ENCODE assay signal across 8 cellular contexts in genomic region chr10:79195091-79195923, GRCh38.
DNase-seq lines count a peak whose midpoint lies in the region; ATAC-seq, FAIRE-seq and TF ChIP-seq lines count a peak whose summit lies in the region.

No MANE protein-coding gene starts in this region.

- ATAC-seq in A549 (peak; percentile 77 to 87), HG03103 (IDR thresholded peaks at IDR 0.05; ENCODE audit: low read depth, unreplicated experiment) (peak; percentile 64), left lung (peak; percentile 95)

- peak; percentile 94 to 99 for TF ChIP-seq RAD21 in A549 (conservative IDR thresholded peaks at IDR 0.05 in 1 of 2, IDR thresholded peaks at IDR 0.05 in 1 of 2)

- peaks cover 50% of the 10 kb centered on the region for H3K4me1 ChIP-seq in A549
- peaks cover 12 to 36% of the 10 kb centered on the region in 2 donors for H3K4me1 ChIP-seq in left lung

- no peaks in the 10 kb centered on the region for H3K27me3 ChIP-seq in left lung

- H3K36me3 ChIP-seq in left lung: no peaks in the 10 kb centered on the region

- CTCF ChIA-PET in A549 (lab: Yijun Ruan, JAX): interaction anchor here (0.6 to 14.8 kb wide), 84 partner anchors 8 to 1166 kb away, joined by 3 to 373 read pairs (median 4); partner anchors contain the start of genes POLR3A and ZMIZ1

- H3K4me2 ChIP-seq in A549: peak overlapping the region; percentile 65

- H3K9me3 ChIP-seq in A549 (no peaks in the 10 kb centered on the region), left lung (no peaks in the 10 kb centered on the region)

- POLR2A ChIA-PET in A549 (lab: Yijun Ruan, JAX): interaction anchor here (0.6 to 2.1 kb wide), 6 partner anchors 11 to 1149 kb away, joined by 3 to 10 read pairs (median 4); no protein-coding TSS in a partner anchor

- peak; percentile 93 for TF ChIP-seq CTCF in A549 (IDR thresholded peaks at IDR 0.05)
- peak; percentile 95 for TF ChIP-seq CTCF in coronary artery (IDR thresholded peaks at IDR 0.05)
- TF ChIP-seq CTCF in left lung (IDR thresholded peaks at IDR 0.05): peak; percentile 96 to 97

- no peak for TF ChIP-seq POLR2A in A549 (IDR thresholded peaks at IDR 0.05; ENCODE audit: low read length)

- intact Hi-C loops in left lung (cut with DNase I): loop anchor here in 1 of 2 donors (10.0 kb wide), 2 partner anchors 891 to 1151 kb away; no protein-coding TSS in a partner anchor

- FAIRE-seq in A549 (lab: Jason Lieb, UNC): no peak
- peak; percentile 62 for FAIRE-seq in GM18507 (lab: Jason Lieb, UNC)

- DNase-seq in A549 (ENCODE audit: low read depth in 1 of 2, low spot score in 1 of 2) (peak; percentile 77 to 88), GM18507 (ENCODE audit: extremely low spot score, insufficient read length, low read depth) (peak; percentile 66), NCI-H446 (lab: John Stamatoyannopoulos, UW) (peak; percentile 43 to 72), coronary artery (ENCODE audit: low spot score) (peak; percentile 91), left lung (peak; percentile 82 to 95)
- DNase-seq in activated CD4-positive, alpha-beta T cell treated with anti-CD3 and anti-CD28 coated beads for 48 hours: peak; percentile 87
- DNase-seq in stimulated activated CD4-positive, alpha-beta T cell treated with anti-CD3 and anti-CD28 coated beads, Interleukin-4, amount 100 ng/mL, for 1 hour: peak; percentile 80

- peak overlapping the region; percentile 75 to 88 for H3K27ac ChIP-seq in A549
- peak overlapping the region in 1 of 2 donors; percentile 73 for H3K27ac ChIP-seq in coronary artery
- H3K27ac ChIP-seq in left lung: peak overlapping the region; percentile 4 to 47

- H3K4me3 ChIP-seq in A549: no peak overlapping the region
- peak overlapping the region; percentile 46 for H3K4me3 ChIP-seq in coronary artery
- H3K4me3 ChIP-seq in left lung: no peak overlapping the region

- TF ChIP-seq EP300 in A549 (IDR thresholded peaks at IDR 0.05): no peak

- WGBS in A549 (ENCODE audit: missing lambda C conversion rate): 16% methylated on average over 10 of the region's 22 CpGs

TF ChIP-seq in A549, 52 proteins besides CTCF, POLR2A, EP300 and RAD21:
- TF ChIP-seq HOXB13 (CRISPR knock-in tag; IDR thresholded peaks at IDR 0.05; ENCODE audit: low read depth) (no peak), ELK1 (IDR thresholded peaks at IDR 0.05; ENCODE audit: low read depth, low read length) (no peak), ZFP36 (IDR thresholded peaks at IDR 0.05; ENCODE audit: borderline replicate concordance, partially characterized antibody) (peak; percentile 22), CBX2 (IDR thresholded peaks at IDR 0.05; ENCODE audit: borderline replicate concordance, low read depth) (no peak), PBX3 (IDR thresholded peaks at IDR 0.05) (no peak), RARB (CRISPR knock-in tag; IDR thresholded peaks at IDR 0.05) (no peak), ESRRA (IDR thresholded peaks at IDR 0.05; ENCODE audit: borderline replicate concordance, low read length) (no peak), RCOR1 (IDR thresholded peaks at IDR 0.05; ENCODE audit: low read depth, low read length) (no peak), MAZ (IDR thresholded peaks at IDR 0.05; ENCODE audit: borderline replicate concordance, low read depth, low read length) (no peak), REST (IDR thresholded peaks at IDR 0.05) (no peak), CBX8 (IDR thresholded peaks at IDR 0.05) (no peak), SMC3 (IDR thresholded peaks at IDR 0.05) (peak; percentile 94), CHD2 (IDR thresholded peaks at IDR 0.05; ENCODE audit: low read length, partially characterized antibody) (no peak), RFX5 (IDR thresholded peaks at IDR 0.05) (no peak), SREBF2 (IDR thresholded peaks at IDR 0.05) (no peak), JUN (IDR thresholded peaks at IDR 0.05) (0 out of 5 replicates have a peak, but pooled peaks of 1 of the 2 experiments have one; percentile 20), BCL3 (IDR thresholded peaks at IDR 0.05) (no peak), MAX (IDR thresholded peaks at IDR 0.05) (peak; percentile 38; the same call in 1 of the 2 replicates), ATOH8 (CRISPR knock-in tag; IDR thresholded peaks at IDR 0.05; ENCODE audit: low read depth) (no peak), HOXA7 (CRISPR knock-in tag; IDR thresholded peaks at IDR 0.05) (no peak), ZC3H11A (IDR thresholded peaks at IDR 0.05) (no peak), E2F6 (IDR thresholded peaks at IDR 0.05; ENCODE audit: borderline replicate concordance, low read depth) (no peak), NFE2L2 (conservative IDR thresholded peaks at IDR 0.05; ENCODE audit: low read length) (no peak), ZSCAN20 (CRISPR knock-in tag; IDR thresholded peaks at IDR 0.05) (no peak)
